11 cellular contexts compared by ENCODE assay signal in genomic region chr22:33917744-33918406, GRCh38. TPM values are rescaled to one million over a fixed set of nuclear protein-coding genes. Genes with fewer than 3 reads are reported as not detected.
DNase-seq lines count a peak whose midpoint lies in the region; ATAC-seq and TF ChIP-seq lines count a peak whose summit lies in the region.
"Had no signal": no experiment of that assay in that cellular context is flagged by ENCODE, and none has a peak within 500 bp of the region (broad histone marks: within the 10 kb centered on the region; RNA-seq: fewer than 3 reads in every experiment).

No MANE protein-coding gene starts in this region.

- no peak overlapping the region for H3K4me3 ChIP-seq in fibroblast of mammary gland (ENCODE audit: control insufficient read depth, low read depth, low read length)

- H3K9me3 Mint-ChIP-seq in activated naive CD4-positive, alpha-beta T cell treated with anti-CD3 and anti-CD28 coated beads, Interleukin-2, amount 50 U/mL, for 72 hours: no peaks in the 10 kb centered on the region

- ATAC-seq in activated naive CD4-positive, alpha-beta T cell treated with anti-CD3 and anti-CD28 coated beads, Interleukin-2, amount 50 U/mL, for 72 hours: no peak
- ATAC-seq in GM21576 (IDR thresholded peaks at IDR 0.05; ENCODE audit: unreplicated experiment): no peak
- ATAC-seq: sciatic nerve had no signal

- DNase-seq in GM03348 (ENCODE audit: low spot score) (peak; percentile 29), LHCN-M2 (ENCODE audit: low read depth) (peak; percentile 32), fibroblast of mammary gland (ENCODE audit: low read depth) (peak; percentile 23), pons (ENCODE audit: low spot score) (peak; percentile 33), NCI-H2029 (lab: John Stamatoyannopoulos, UW) (no peak), NCI-H226 (no peak)
- no peak for DNase-seq in activated naive CD4-positive, alpha-beta T cell treated with anti-CD3 and anti-CD28 coated beads, Interleukin-2, amount 50 U/mL, for 72 hours (ENCODE audit: low spot score in 2 of 2)
- DNase-seq: activated CD4-positive, CD25-positive, alpha-beta regulatory T cell; effector CD4-positive, alpha-beta T cell had no signal

- H3K36me3 Mint-ChIP-seq in activated naive CD4-positive, alpha-beta T cell treated with anti-CD3 and anti-CD28 coated beads, Interleukin-2, amount 50 U/mL, for 72 hours: peaks cover 0 to 24% of the 10 kb centered on the region in 2 donors

- H3K27ac Mint-ChIP-seq in activated naive CD4-positive, alpha-beta T cell treated with anti-CD3 and anti-CD28 coated beads, Interleukin-2, amount 50 U/mL, for 72 hours: no peak overlapping the region

- peak; percentile 31 for TF ChIP-seq CTCF in fibroblast of mammary gland (conservative IDR thresholded peaks at IDR 0.05; ENCODE audit: control insufficient read depth, insufficient read depth, low read depth, low read length)

RNA-seq across cellular contexts. Expression of gene LARGE1, which starts 2.4 kb away (rescaled TPM):
- total RNA-seq in LHCN-M2 (2014; rRNA removed): 7.8 and 8.6 TPM in 2 replicates
- 4.3 TPM for polyA plus RNA-seq in LHCN-M2 (2012)
- total RNA-seq in activated naive CD4-positive, alpha-beta T cell treated with anti-CD3 and anti-CD28 coated beads, Interleukin-2, amount 50 U/mL, for 72 hours: 1 to 10 TPM; 1.1 to 1.5 TPM

Comparison
In these comparisons a context has a peak if more than half of its experiments do, and no peak if none do; other contexts are left out.
1. DNase-seq: peak in GM03348 (single experiment), LHCN-M2 (single experiment), fibroblast of mammary gland (single experiment) and pons (single experiment); none in NCI-H2029 (single experiment), activated naive CD4-positive, alpha-beta T cell treated with anti-CD3 and anti-CD28 coated beads, Interleukin-2, amount 50 U/mL, for 72 hours (0 of 2) and NCI-H226 (single experiment).